In genomic region chr11:132008872-132009271, GRCh38 we compare ENCODE assay signal across 11 cellular contexts.
"Had no signal": no experiment of that assay in that cellular context is flagged by ENCODE, and none has a peak within 500 bp of the region (broad histone marks: within the 10 kb centered on the region; RNA-seq: fewer than 3 reads in every experiment).

No MANE protein-coding gene starts in this region.

- H3K4me3 Mint-ChIP-seq: activated naive CD8-positive, alpha-beta T cell; mesothelial cell of epicardium had no signal

- H3K27ac Mint-ChIP-seq: activated naive CD8-positive, alpha-beta T cell; mesothelial cell of epicardium had no signal

- H3K36me3 Mint-ChIP-seq: activated naive CD8-positive, alpha-beta T cell; mesothelial cell of epicardium had no signal

- H3K9me3 Mint-ChIP-seq: mesothelial cell of epicardium had no signal

- H3K4me3 ChIP-seq: coronary artery, gastrocnemius medialis, uterus had no signal

- H3K27me3 Mint-ChIP-seq: activated naive CD8-positive, alpha-beta T cell had no signal

- DNase-seq: activated gamma-delta T cell; activated T-cell treated with anti-CD3 and anti-CD28 coated beads, Interleukin-2, amount 50 U/mL, for 1 hour; aorta; effector CD8-positive, alpha-beta T cell; gastrocnemius medialis; right cardiac atrium; small intestine; uterus had no signal

- H3K4me1 ChIP-seq: gastrocnemius medialis, uterus had no signal

- H3K4me1 Mint-ChIP-seq: mesothelial cell of epicardium had no signal

- H3K27ac ChIP-seq: coronary artery, gastrocnemius medialis, uterus had no signal

- H3K36me3 ChIP-seq: gastrocnemius medialis, uterus had no signal

- H3K27me3 ChIP-seq: gastrocnemius medialis had no signal

- H3K9me3 ChIP-seq: gastrocnemius medialis, uterus had no signal
